Comparison of ENCODE assay signal across 18 cellular contexts in the genomic region with DNA sequence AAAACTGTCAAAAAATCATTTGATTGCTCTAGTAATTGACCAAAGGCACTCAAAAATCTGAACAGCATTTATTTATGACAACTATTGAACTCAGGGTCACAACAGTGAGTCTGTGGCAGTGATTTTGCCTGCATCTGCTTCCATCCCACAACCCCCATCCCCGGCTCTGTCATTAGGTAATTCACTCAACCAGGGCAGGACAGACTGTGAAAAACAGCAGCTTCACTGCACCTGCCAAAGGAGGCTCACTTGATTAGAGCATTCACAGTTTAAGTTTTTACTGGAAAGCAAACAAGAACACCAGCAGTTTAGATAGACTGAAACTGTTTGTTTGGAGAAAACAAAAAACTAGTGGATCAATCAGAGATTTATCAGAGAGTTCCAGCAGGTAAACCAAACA. TPM values are rescaled to one million over a fixed set of nuclear protein-coding genes. Genes with fewer than 3 reads are reported as not detected.
"Had no signal": no experiment of that assay in that cellular context is flagged by ENCODE, and none has a peak within 500 bp of the region (broad histone marks: within the 10 kb centered on the region; RNA-seq: fewer than 3 reads in every experiment).

No MANE protein-coding gene starts in this region.

- DNase-seq: activated CD4-positive, alpha-beta T cell treated with anti-CD3 and anti-CD28 coated beads, Interleukin-2, amount 10 ng/mL, durations not matched to agents 7 days and 5 days; activated CD8-positive, alpha-beta T cell treated with anti-CD3 and anti-CD28 coated beads, Interleukin-2, amount 10 ng/mL, durations not matched to agents 7 days and 5 days; activated naive CD4-positive, alpha-beta T cell treated with Interleukin-2 at 50 U/mL for 16 hours; activated T-cell treated with anti-CD3 and anti-CD28 coated beads, Interleukin-2, amount 50 U/mL, for 24 hours; aorta; foreskin keratinocyte; hippocampal formation; left colon; stimulated activated CD4-positive, alpha-beta T cell treated with anti-CD3 and anti-CD28 coated beads, Interleukin-12 subunit alpha, Interleukin-12 subunit beta, amount 100 ng/mL, for 4 hours; stimulated activated CD4-positive, alpha-beta T cell treated with anti-CD3 and anti-CD28 coated beads, Interleukin-1b, Interleukin-23, amount 100 ng/mL, for 48 hours; stimulated activated CD8-positive, alpha-beta memory T cell treated with anti-CD3 and anti-CD28 coated beads, Interleukin-4, amount 100 ng/mL, for 48 hours; stimulated activated naive CD4-positive, alpha-beta T cell; thyroid gland had no signal

- H3K4me1 ChIP-seq: breast epithelium, thyroid gland had no signal

- ATAC-seq: activated CD8-positive, alpha-beta T cell treated with anti-CD3 and anti-CD28 coated beads, Interleukin-2, amount 10 ng/mL, durations not matched to agents 7 days and 5 days; foreskin keratinocyte; left colon; natural killer cell treated with Interleukin-12 subunit alpha and Interleukin-12 subunit beta and Interleukin-15 and Interleukin-18, amount 100 ng/mL, for 72 hours had no signal

- H3K36me3 ChIP-seq: breast epithelium, thyroid gland had no signal

- H3K4me3 ChIP-seq: breast epithelium, coronary artery, lung, thyroid gland had no signal

- H3K27ac ChIP-seq: breast epithelium, coronary artery, foreskin keratinocyte, thyroid gland had no signal

- H3K27me3 ChIP-seq: breast epithelium, foreskin keratinocyte, thyroid gland had no signal

- FAIRE-seq: islet of Langerhans had no signal

- H3K9me3 ChIP-seq: breast epithelium, thyroid gland had no signal

RNA-seq across cellular contexts. Expression of gene NRCAM, which starts 22.2 kb away (rescaled TPM):
- total RNA-seq: natural killer cell treated with Interleukin-12 subunit alpha and Interleukin-12 subunit beta and Interleukin-15 and Interleukin-18, amount 100 ng/mL, for 72 hours had no signal
